15 cellular contexts compared by ENCODE assay signal in genomic region chr2:178473373-178473772, GRCh38. TPM values are rescaled to one million over a fixed set of nuclear protein-coding genes. Genes with fewer than 3 reads are reported as not detected.
DNase-seq lines count a peak whose midpoint lies in the region; ATAC-seq, FAIRE-seq and TF ChIP-seq lines count a peak whose summit lies in the region.
"Had no signal": no experiment of that assay in that cellular context is flagged by ENCODE, and none has a peak within 500 bp of the region (broad histone marks: within the 10 kb centered on the region; RNA-seq: fewer than 3 reads in every experiment).

No MANE protein-coding gene starts in this region.

- H3K27ac Mint-ChIP-seq in astrocyte (ENCODE audit: unreplicated experiment) (peak overlapping the region; percentile 59), mesothelial cell of epicardium (peak overlapping the region; percentile 7)
- H3K27ac Mint-ChIP-seq: CD4-positive, alpha-beta memory T cell had no signal

- H3K4me3 ChIP-seq in HepG2 (replicated peaks in 1 of 3; ENCODE audit: insufficient read depth in 1 of 3, low read depth in 2 of 3, low read length in 3 of 3) (no peak overlapping the region), right lobe of liver (no peak overlapping the region), astrocyte (ENCODE audit: insufficient read depth, low read depth, low read length) (no peak overlapping the region)
- H3K4me3 ChIP-seq: BLaER1 had no signal

- in situ Hi-C loops in HepG2 (cut with HindIII; ENCODE audit: extremely low pct_ligation_motif_present, low pct_unique_long_range_greater_than_20kb), result no loop called here

- H3K36me3 Mint-ChIP-seq in astrocyte (ENCODE audit: low read depth, unreplicated experiment) (no peaks in the 10 kb centered on the region), mesothelial cell of epicardium (no peaks in the 10 kb centered on the region)

- TF ChIP-seq EP300 in HepG2 (IDR thresholded peaks at IDR 0.05; ENCODE audit: low read depth in 2 of 2, low read length in 2 of 2) (no peak), HepG2 (CRISPR knock-in tag; IDR thresholded peaks at IDR 0.05; ENCODE audit: borderline replicate concordance) (no peak)

- no peaks in the 10 kb centered on the region for H4K20me1 ChIP-seq in HepG2 (ENCODE audit: insufficient read depth, low read length)
- no peaks in the 10 kb centered on the region for H4K20me1 ChIP-seq in astrocyte (ENCODE audit: insufficient read depth, low read length)

- TF ChIP-seq POLR2A in HepG2 (IDR thresholded peaks at IDR 0.05; ENCODE audit: insufficient read depth in 1 of 2, low read depth in 2 of 2, low read length in 2 of 2), result no peak
- no peak for TF ChIP-seq POLR2A in right lobe of liver (IDR thresholded peaks at IDR 0.05)

- CTCF ChIA-PET in HepG2 (lab: Yijun Ruan, JAX; ENCODE audit: low intra/inter-chr PET ratio, low total read pairs), result no interaction called here

- H3K4me3 Mint-ChIP-seq in astrocyte (ENCODE audit: unreplicated experiment) (no peak overlapping the region), mesothelial cell of epicardium (no peak overlapping the region)
- H3K4me3 Mint-ChIP-seq: CD14-positive monocyte; CD4-positive, alpha-beta memory T cell; H9 had no signal

- no peak for DNase-seq in HepG2 (ENCODE audit: low spot score)
- DNase-seq in right lobe of liver, result no peak
- no peak for DNase-seq in astrocyte (ENCODE audit: low read depth)
- no peak for DNase-seq in mesothelial cell of epicardium (ENCODE audit: low spot score in 2 of 2, unreplicated experiment in 2 of 2)
- DNase-seq: 8988T; CD4-positive, alpha-beta memory T cell; DMS153; DMS79 treated with DMSO at 0.1 percent for 48 hours; GF-D8; H9 had no signal

- POLR2A ChIA-PET in HepG2 (lab: Yijun Ruan, JAX), result interaction anchor here (4.2 kb wide), 1 partner anchor 22 kb away, joined by 26 read pairs; the partner anchor contains the start of genes PJVK and PRKRA

- TF ChIP-seq RAD21 in HepG2 (CRISPR knock-in tag; IDR thresholded peaks at IDR 0.05), result no peak

- H3K9me3 Mint-ChIP-seq in astrocyte (ENCODE audit: unreplicated experiment) (no peaks in the 10 kb centered on the region), mesothelial cell of epicardium (no peaks in the 10 kb centered on the region)
- H3K9me3 Mint-ChIP-seq: CD14-positive monocyte; CD4-positive, alpha-beta memory T cell; H9 had no signal

- H3K36me3 ChIP-seq in HepG2 (replicated peaks in 1 of 2; ENCODE audit: control insufficient read depth in 1 of 2, insufficient read depth in 2 of 2, low read length in 2 of 2), result no peaks in the 10 kb centered on the region
- no peaks in the 10 kb centered on the region for H3K36me3 ChIP-seq in right lobe of liver
- H3K36me3 ChIP-seq in astrocyte (ENCODE audit: insufficient read depth, low read length), result peaks cover 2% of the 10 kb centered on the region

- H3K79me2 ChIP-seq in HepG2 (ENCODE audit: insufficient read depth, low read length) (peaks cover 21% of the 10 kb centered on the region), astrocyte (ENCODE audit: insufficient read depth, low read length) (peaks cover 20% of the 10 kb centered on the region)

- H3K4me1 ChIP-seq in HepG2 (ENCODE audit: insufficient read depth, low read length) (peaks cover 32% of the 10 kb centered on the region), right lobe of liver (peaks cover 0 to 25% (median 8%) of the 10 kb centered on the region in 4 donors), astrocyte (ENCODE audit: insufficient read depth, low read length) (peaks cover 2% of the 10 kb centered on the region)

- intact Hi-C loops in HepG2 (cut with micrococcal nuclease; ENCODE audit: unreplicated experiment), result no loop called here
- intact Hi-C loops in right lobe of liver (cut with DNase I), result no loop called here

- WGBS in HepG2 (ENCODE audit: low lambda C conversion rate), result 98% methylated on average over 2 of the region's 2 CpGs
- WGBS in right lobe of liver (ENCODE audit: insufficient coverage, low coverage, low lambda C conversion rate, missing lambda C conversion rate), result 100% methylated on average over 2 of the region's 2 CpGs

- no TSS peak for BruUV-seq in HepG2 (replicated peaks; lab: Mats Ljungman, UMichigan)

- H3K4me2 ChIP-seq in HepG2 (ENCODE audit: low read depth, low read length) (no peak overlapping the region), astrocyte (ENCODE audit: low read length) (no peak overlapping the region)
- H3K4me2 ChIP-seq: BLaER1 had no signal

- H3K27ac ChIP-seq in HepG2 (ENCODE audit: extremely low read length, insufficient read depth, low read length), result no peak overlapping the region
- H3K27ac ChIP-seq in right lobe of liver, result no peak overlapping the region
- H3K27ac ChIP-seq in astrocyte (ENCODE audit: low read depth, low read length), result no peak overlapping the region
- H3K27ac ChIP-seq: BLaER1 had no signal

- no peaks in the 10 kb centered on the region for H3K27me3 ChIP-seq in HepG2 (ENCODE audit: control insufficient read depth in 1 of 2, insufficient read depth in 2 of 2, low read length in 2 of 2)
- H3K27me3 ChIP-seq in right lobe of liver, result no peaks in the 10 kb centered on the region
- H3K27me3 ChIP-seq in astrocyte (ENCODE audit: insufficient read depth, low read length), result no peaks in the 10 kb centered on the region
- H3K27me3 ChIP-seq: BLaER1 had no signal

- ATAC-seq in HepG2, result no peak
- ATAC-seq in right lobe of liver, result no peak
- no peak for ATAC-seq in GM21619 (IDR thresholded peaks at IDR 0.05; ENCODE audit: unreplicated experiment)
- no peak for ATAC-seq in HG02981 (IDR thresholded peaks at IDR 0.05; ENCODE audit: unreplicated experiment)

- no peaks in the 10 kb centered on the region for H3K27me3 Mint-ChIP-seq in astrocyte (ENCODE audit: low read depth, unreplicated experiment)
- no peaks in the 10 kb centered on the region for H3K27me3 Mint-ChIP-seq in mesothelial cell of epicardium (ENCODE audit: low read depth)
- H3K27me3 Mint-ChIP-seq: CD4-positive, alpha-beta memory T cell had no signal

- FAIRE-seq in HepG2 (lab: Jason Lieb, UNC), result no peak
- FAIRE-seq in astrocyte (lab: Jason Lieb, UNC), result no peak
- FAIRE-seq: H1 had no signal

- H3K9me3 ChIP-seq in HepG2 (ENCODE audit: low read length), result no peaks in the 10 kb centered on the region
- no peaks in the 10 kb centered on the region for H3K9me3 ChIP-seq in right lobe of liver
- no peaks in the 10 kb centered on the region for H3K9me3 ChIP-seq in astrocyte (ENCODE audit: insufficient read depth, low read depth, low read length)
- H3K9me3 ChIP-seq: BLaER1 had no signal

- peaks cover 3% of the 10 kb centered on the region for H3K4me1 Mint-ChIP-seq in astrocyte (ENCODE audit: low read depth, unreplicated experiment)
- H3K4me1 Mint-ChIP-seq in mesothelial cell of epicardium, result peaks cover 24% of the 10 kb centered on the region

- TF ChIP-seq CTCF in HepG2 (CRISPR knock-in tag; IDR thresholded peaks at IDR 0.05) (no peak), right lobe of liver (IDR thresholded peaks at IDR 0.05) (no peak), astrocyte (IDR thresholded peaks at IDR 0.05; ENCODE audit: insufficient read depth, low read depth, low read length) (no peak), mesothelial cell of epicardium (IDR thresholded peaks at IDR 0.05; ENCODE audit: unreplicated experiment) (no peak)

- no peak overlapping the region for H3K9ac ChIP-seq in HepG2 (ENCODE audit: insufficient read depth, low read depth, low read length)
- H3K9ac ChIP-seq in astrocyte (ENCODE audit: low read length), result no peak overlapping the region
- H3K9ac ChIP-seq: BLaER1 had no signal

- H2AFZ ChIP-seq in HepG2 (ENCODE audit: low read length) (no peak overlapping the region), astrocyte (ENCODE audit: low read depth, low read length) (no peak overlapping the region)

RNA-seq across cellular contexts. Expression of gene FKBP7, which starts 5.0 kb away (rescaled TPM):
- total RNA-seq in HepG2 (2016; rRNA removed; fragmentation: Illumina TruSeq; extraction: Trizol), result 9.7 and 14.8 TPM in 2 replicates
- total RNA-seq in HepG2 (2016; cell fraction: cytosol; rRNA removed; fragmentation: Illumina TruSeq; extraction: Trizol; ENCODE audit: low read depth), result 2.8 and 3.6 TPM in 2 replicates
- total RNA-seq in HepG2 (2016; cell fraction: insoluble cytoplasmic fraction; rRNA removed; fragmentation: Illumina TruSeq; extraction: Trizol), result 9.9 and 13.5 TPM in 2 replicates
- 3.9 and 4.5 TPM in 2 replicates for total RNA-seq in HepG2 (2016; cell fraction: membrane; rRNA removed; fragmentation: Illumina TruSeq; extraction: Trizol)
- 12.3 and 18.8 TPM in 2 replicates for total RNA-seq in HepG2 (2016; cell fraction: nucleus; rRNA removed; fragmentation: Illumina TruSeq; extraction: Trizol)
- polyA plus RNA-seq in HepG2 (2011; rRNA removed), result 9.5 and 12.4 TPM in 2 replicates
- 6.1 and 7.1 TPM in 2 replicates for polyA plus RNA-seq in HepG2 (2011; cell fraction: cytosol; rRNA removed)
- 2.9 and 3.0 TPM in 2 replicates for polyA plus RNA-seq in HepG2 (2011; cell fraction: nucleus; rRNA removed)
- 13.3 and 20.2 TPM in 2 replicates for polyA plus RNA-seq in HepG2 (2012)
- polyA plus RNA-seq in HepG2 (2016; cell fraction: cytosol; fragmentation: Illumina TruSeq; extraction: Trizol; ENCODE audit: low read depth), result 5.2 and 5.3 TPM in 2 replicates
- 10.5 and 13.7 TPM in 2 replicates for polyA plus RNA-seq in HepG2 (2016; cell fraction: insoluble cytoplasmic fraction; fragmentation: Illumina TruSeq; extraction: Trizol; ENCODE audit: low read depth)
- 3.5 and 4.7 TPM in 2 replicates for polyA plus RNA-seq in HepG2 (2016; cell fraction: membrane; fragmentation: Illumina TruSeq; extraction: Trizol; ENCODE audit: low read depth)
- polyA plus RNA-seq in HepG2 (2016; cell fraction: nucleus; fragmentation: Illumina TruSeq; extraction: Trizol; ENCODE audit: insufficient read depth, low read depth), result 20.0 and 26.2 TPM in 2 replicates
- polyA minus RNA-seq in HepG2 (2011; rRNA and poly(A)+ RNA removed; ENCODE audit: low replicate concordance), result 0.89 and 1.8 TPM in 2 replicates
- polyA minus RNA-seq in HepG2 (2011; cell fraction: cytosol; rRNA and poly(A)+ RNA removed), result 5.3 and 5.9 TPM in 2 replicates
- polyA minus RNA-seq in HepG2 (2011; cell fraction: nucleus; rRNA and poly(A)+ RNA removed), result 6.0 and 9.4 TPM in 2 replicates
- total RNA-seq in right lobe of liver, result 10 to 100 TPM in 1 of 6 experiments, 1 to 10 TPM in 5; 2.5 to 12.7 (median 4.8) TPM
- 45.1 and 58.5 TPM in 2 replicates for total RNA-seq in astrocyte
- total RNA-seq in mesothelial cell of epicardium, result 48.1 to 52.9 TPM (median 49.7 TPM) in 3 replicates

RNA-seq across cellular contexts. Expression of gene PLEKHA3, which starts 6.9 kb away (rescaled TPM):
- total RNA-seq in HepG2 (2016; rRNA removed; fragmentation: Illumina TruSeq; extraction: Trizol) (23.1 and 26.8 TPM in 2 replicates), right lobe of liver (10 to 100 TPM in 4 of 6 experiments, 1 to 10 TPM in 2; 4.4 to 21.2 (median 15.1) TPM), astrocyte (41.0 and 42.1 TPM in 2 replicates), mesothelial cell of epicardium (27.3 to 28.9 TPM (median 28.0 TPM) in 3 replicates)
- total RNA-seq in HepG2 (2016; cell fraction: cytosol; rRNA removed; fragmentation: Illumina TruSeq; extraction: Trizol; ENCODE audit: low read depth), result 5.4 and 7.7 TPM in 2 replicates
- 21.3 and 27.5 TPM in 2 replicates for total RNA-seq in HepG2 (2016; cell fraction: insoluble cytoplasmic fraction; rRNA removed; fragmentation: Illumina TruSeq; extraction: Trizol)
- 24.3 and 26.4 TPM in 2 replicates for total RNA-seq in HepG2 (2016; cell fraction: membrane; rRNA removed; fragmentation: Illumina TruSeq; extraction: Trizol)
- 11.8 and 13.5 TPM in 2 replicates for total RNA-seq in HepG2 (2016; cell fraction: nucleus; rRNA removed; fragmentation: Illumina TruSeq; extraction: Trizol)
- polyA plus RNA-seq in HepG2 (2011; rRNA removed), result 8.6 and 11.7 TPM in 2 replicates
- polyA plus RNA-seq in HepG2 (2011; cell fraction: cytosol; rRNA removed), result 2.6 and 4.0 TPM in 2 replicates
- 2.6 and 5.8 TPM in 2 replicates for polyA plus RNA-seq in HepG2 (2011; cell fraction: nucleus; rRNA removed)
- polyA plus RNA-seq in HepG2 (2012), result 9.9 and 13.0 TPM in 2 replicates
- polyA plus RNA-seq in HepG2 (2016; cell fraction: cytosol; fragmentation: Illumina TruSeq; extraction: Trizol; ENCODE audit: low read depth), result 10.7 and 12.2 TPM in 2 replicates
- 23.9 and 24.5 TPM in 2 replicates for polyA plus RNA-seq in HepG2 (2016; cell fraction: insoluble cytoplasmic fraction; fragmentation: Illumina TruSeq; extraction: Trizol; ENCODE audit: low read depth)
- 19.9 and 21.8 TPM in 2 replicates for polyA plus RNA-seq in HepG2 (2016; cell fraction: membrane; fragmentation: Illumina TruSeq; extraction: Trizol; ENCODE audit: low read depth)
- polyA plus RNA-seq in HepG2 (2016; cell fraction: nucleus; fragmentation: Illumina TruSeq; extraction: Trizol; ENCODE audit: insufficient read depth, low read depth), result 11.0 and 14.0 TPM in 2 replicates
- polyA minus RNA-seq in HepG2 (2011; rRNA and poly(A)+ RNA removed; ENCODE audit: low replicate concordance), result 3.7 and 6.9 TPM in 2 replicates
- polyA minus RNA-seq in HepG2 (2011; cell fraction: cytosol; rRNA and poly(A)+ RNA removed), result 9.6 and 11.5 TPM in 2 replicates
- 16.8 and 20.2 TPM in 2 replicates for polyA minus RNA-seq in HepG2 (2011; cell fraction: nucleus; rRNA and poly(A)+ RNA removed)

RNA-seq across cellular contexts. Expression of gene PJVK, which starts 22.2 kb away (rescaled TPM):
- total RNA-seq in HepG2 (2016; rRNA removed; fragmentation: Illumina TruSeq; extraction: Trizol) (1.1 and 1.2 TPM in 2 replicates), right lobe of liver (1 to 10 TPM in 5 of 6 experiments, under 1 TPM in 1; 0.80 to 2.8 (median 1.6) TPM), astrocyte (2.4 and 3.4 TPM in 2 replicates), mesothelial cell of epicardium (12.1 to 13.8 TPM (median 12.2 TPM) in 3 replicates)
- total RNA-seq in HepG2 (2016; cell fraction: cytosol; rRNA removed; fragmentation: Illumina TruSeq; extraction: Trizol; ENCODE audit: low read depth), result 0.81 and 2.0 TPM in 2 replicates
- total RNA-seq in HepG2 (2016; cell fraction: insoluble cytoplasmic fraction; rRNA removed; fragmentation: Illumina TruSeq; extraction: Trizol), result 0.77 and 1.5 TPM in 2 replicates
- total RNA-seq in HepG2 (2016; cell fraction: membrane; rRNA removed; fragmentation: Illumina TruSeq; extraction: Trizol), result 1.1 TPM in 2 replicates
- 3.4 and 4.2 TPM in 2 replicates for total RNA-seq in HepG2 (2016; cell fraction: nucleus; rRNA removed; fragmentation: Illumina TruSeq; extraction: Trizol)
- 2.6 and 3.0 TPM in 2 replicates for polyA plus RNA-seq in HepG2 (2011; rRNA removed)
- polyA plus RNA-seq in HepG2 (2011; cell fraction: cytosol; rRNA removed), result 0.51 and 1.1 TPM in 2 replicates
- 6.3 and 6.4 TPM in 2 replicates for polyA plus RNA-seq in HepG2 (2011; cell fraction: nucleus; rRNA removed)
- polyA plus RNA-seq in HepG2 (2012), result 1.5 and 2.9 TPM in 2 replicates
- 0.46 and 0.58 TPM in 2 replicates for polyA plus RNA-seq in HepG2 (2016; cell fraction: cytosol; fragmentation: Illumina TruSeq; extraction: Trizol; ENCODE audit: low read depth)
- polyA plus RNA-seq in HepG2 (2016; cell fraction: insoluble cytoplasmic fraction; fragmentation: Illumina TruSeq; extraction: Trizol; ENCODE audit: low read depth), result 0.67 and 1.3 TPM in 2 replicates
- 0.48 and 0.77 TPM in 2 replicates for polyA plus RNA-seq in HepG2 (2016; cell fraction: membrane; fragmentation: Illumina TruSeq; extraction: Trizol; ENCODE audit: low read depth)
- polyA plus RNA-seq in HepG2 (2016; cell fraction: nucleus; fragmentation: Illumina TruSeq; extraction: Trizol; ENCODE audit: insufficient read depth, low read depth), result 7.3 and 8.2 TPM in 2 replicates
- 1.1 and 1.8 TPM in 2 replicates for polyA minus RNA-seq in HepG2 (2011; rRNA and poly(A)+ RNA removed; ENCODE audit: low replicate concordance)
- 0.35 TPM in 1 of 2 replicates, not detected in the other for polyA minus RNA-seq in HepG2 (2011; cell fraction: cytosol; rRNA and poly(A)+ RNA removed)
- polyA minus RNA-seq in HepG2 (2011; cell fraction: nucleus; rRNA and poly(A)+ RNA removed), result 9.3 and 9.6 TPM in 2 replicates
- polyA plus RNA-seq: CD14-positive monocyte had no signal

RNA-seq across cellular contexts. Expression of gene PRKRA, which starts 22.4 kb away (rescaled TPM):
- total RNA-seq in HepG2 (2016; rRNA removed; fragmentation: Illumina TruSeq; extraction: Trizol) (67.6 and 74.7 TPM in 2 replicates), right lobe of liver (10 to 100 TPM; 11.2 to 20.5 (median 14.4) TPM), astrocyte (43.2 and 47.9 TPM in 2 replicates), mesothelial cell of epicardium (67.2 to 70.7 TPM (median 70.3 TPM) in 3 replicates)
- total RNA-seq in HepG2 (2016; cell fraction: cytosol; rRNA removed; fragmentation: Illumina TruSeq; extraction: Trizol; ENCODE audit: low read depth), result 77.3 and 86.7 TPM in 2 replicates
- total RNA-seq in HepG2 (2016; cell fraction: insoluble cytoplasmic fraction; rRNA removed; fragmentation: Illumina TruSeq; extraction: Trizol), result 64.4 and 73.6 TPM in 2 replicates
- 113 and 120 TPM in 2 replicates for total RNA-seq in HepG2 (2016; cell fraction: membrane; rRNA removed; fragmentation: Illumina TruSeq; extraction: Trizol)
- total RNA-seq in HepG2 (2016; cell fraction: nucleus; rRNA removed; fragmentation: Illumina TruSeq; extraction: Trizol), result 83.1 and 91.6 TPM in 2 replicates
- polyA plus RNA-seq in HepG2 (2011; rRNA removed), result 47.3 and 53.1 TPM in 2 replicates
- polyA plus RNA-seq in HepG2 (2011; cell fraction: cytosol; rRNA removed), result 39.9 and 48.4 TPM in 2 replicates
- polyA plus RNA-seq in HepG2 (2011; cell fraction: nucleus; rRNA removed), result 41.7 and 45.8 TPM in 2 replicates
- polyA plus RNA-seq in HepG2 (2012), result 48.0 and 68.5 TPM in 2 replicates
- 94.3 and 117 TPM in 2 replicates for polyA plus RNA-seq in HepG2 (2016; cell fraction: cytosol; fragmentation: Illumina TruSeq; extraction: Trizol; ENCODE audit: low read depth)
- polyA plus RNA-seq in HepG2 (2016; cell fraction: insoluble cytoplasmic fraction; fragmentation: Illumina TruSeq; extraction: Trizol; ENCODE audit: low read depth), result 77.0 and 83.1 TPM in 2 replicates
- polyA plus RNA-seq in HepG2 (2016; cell fraction: membrane; fragmentation: Illumina TruSeq; extraction: Trizol; ENCODE audit: low read depth), result 110 and 123 TPM in 2 replicates
- polyA plus RNA-seq in HepG2 (2016; cell fraction: nucleus; fragmentation: Illumina TruSeq; extraction: Trizol; ENCODE audit: insufficient read depth, low read depth), result 92.2 and 94.5 TPM in 2 replicates
- polyA minus RNA-seq in HepG2 (2011; rRNA and poly(A)+ RNA removed; ENCODE audit: low replicate concordance), result 14.8 and 55.1 TPM in 2 replicates
- polyA minus RNA-seq in HepG2 (2011; cell fraction: cytosol; rRNA and poly(A)+ RNA removed), result 31.5 and 39.6 TPM in 2 replicates
- 182 and 199 TPM in 2 replicates for polyA minus RNA-seq in HepG2 (2011; cell fraction: nucleus; rRNA and poly(A)+ RNA removed)
